In genomic region chr13:79681069-79681468, GRCh38 we compare ENCODE assay signal across 18 cellular contexts.
"Had no signal": no experiment of that assay in that cellular context is flagged by ENCODE, and none has a peak within 500 bp of the region (broad histone marks: within the 10 kb centered on the region; RNA-seq: fewer than 3 reads in every experiment).

No MANE protein-coding gene starts in this region.

- H3K9me3 ChIP-seq: neutrophil, pancreas, stomach had no signal

- DNase-seq: activated CD4-positive, alpha-beta T cell treated with anti-CD3 and anti-CD28 coated beads, Interleukin-2, amount 50 U/mL, for 1 hour; activated CD4-positive, CD25-positive, alpha-beta regulatory T cell treated with anti-CD3 and anti-CD28 coated beads, Interleukin-2, amount 50 U/mL, for 72 hours; activated CD8-positive, alpha-beta memory T cell treated with anti-CD3 and anti-CD28 coated beads for 24 hours; activated CD8-positive, alpha-beta memory T cell treated with anti-CD3 and anti-CD28 coated beads, Interleukin-2, amount 50 U/mL, for 48 hours; activated effector memory CD4-positive, alpha-beta T cell treated with anti-CD3 and anti-CD28 coated beads, Interleukin-2, amount 50 U/mL, for 16 hours; activated T-cell treated with anti-CD3 and anti-CD28 coated beads, Interleukin-2, amount 50 U/mL, for 72 hours; dorsolateral prefrontal cortex; erythroblast; head of caudate nucleus; pancreas; stimulated activated CD4-positive, alpha-beta T cell treated with anti-CD3 and anti-CD28 coated beads, Interleukin-4, amount 100 ng/mL, for 1 hour; stomach had no signal

- H3K36me3 ChIP-seq: cardiac muscle cell, neutrophil, pancreas, stomach had no signal

- H3K27me3 ChIP-seq: cardiac muscle cell, dorsolateral prefrontal cortex, neutrophil, pancreas, stomach had no signal

- ATAC-seq: activated T-cell treated with anti-CD3 and anti-CD28 coated beads, Interleukin-2, amount 50 U/mL, for 72 hours; natural killer cell treated with Interleukin-12 subunit alpha and Interleukin-12 subunit beta and Interleukin-15 and Interleukin-18, amount 100 ng/mL, for 72 hours; pancreas; sciatic nerve; stimulated activated effector memory CD8-positive, alpha-beta T cell treated with anti-CD3 and anti-CD28 coated beads, Interleukin-12 subunit alpha, Interleukin-12 subunit beta, amount 100 ng/mL, for 72 hours had no signal

- H3K4me3 ChIP-seq: cardiac muscle cell, dorsolateral prefrontal cortex, pancreas, smooth muscle cell, stomach had no signal

- H3K4me1 ChIP-seq: stomach had no signal

- H3K4me2 ChIP-seq: smooth muscle cell had no signal

- H3K27ac ChIP-seq: cardiac muscle cell, dorsolateral prefrontal cortex, neutrophil, pancreas, stomach had no signal
